ENCODE assay signal across 1 cellular context in the genomic region with DNA sequence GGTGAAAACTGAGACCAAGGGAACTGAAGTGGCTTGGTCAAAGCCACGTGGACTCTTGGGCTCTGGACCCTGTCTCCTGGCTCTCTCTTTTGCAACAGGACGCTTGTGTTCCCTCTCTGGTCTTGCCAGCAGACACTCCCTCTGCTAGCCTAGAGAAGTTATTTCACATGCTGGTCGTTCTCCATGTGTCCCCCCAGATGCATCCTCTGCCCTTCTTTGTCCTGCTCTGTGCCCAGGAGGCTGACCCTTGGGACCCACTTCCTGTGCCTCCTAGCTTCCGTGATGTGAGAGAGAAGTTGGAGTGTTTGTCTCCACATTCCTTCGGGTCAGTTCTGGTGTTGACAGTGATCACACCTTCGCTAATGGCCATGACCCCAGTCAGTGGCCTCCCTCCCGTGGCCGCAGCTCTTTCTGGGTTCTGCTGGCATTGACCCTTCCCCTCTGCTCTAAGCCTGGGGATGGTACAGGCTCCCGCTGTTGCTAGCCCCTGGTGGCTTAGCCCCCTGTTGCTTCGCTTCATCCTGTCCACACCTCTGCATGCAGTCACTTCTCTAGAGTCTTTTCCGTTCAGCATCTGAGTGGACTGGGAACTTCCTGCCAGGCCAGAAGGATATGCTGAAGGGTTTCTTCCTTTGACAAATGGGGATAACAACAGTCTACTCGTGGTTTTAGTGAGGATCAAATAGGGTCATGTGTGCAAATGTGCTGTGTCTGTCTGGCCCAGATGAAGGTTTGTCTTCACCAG.
TF ChIP-seq lines count a peak whose summit lies in the region.

No MANE protein-coding gene starts in this region.

TF ChIP-seq in HepG2, 621 proteins besides CTCF, POLR2A, EP300 and RAD21 (continued from another document and continues in another):
- TF ChIP-seq, protein P1, sequence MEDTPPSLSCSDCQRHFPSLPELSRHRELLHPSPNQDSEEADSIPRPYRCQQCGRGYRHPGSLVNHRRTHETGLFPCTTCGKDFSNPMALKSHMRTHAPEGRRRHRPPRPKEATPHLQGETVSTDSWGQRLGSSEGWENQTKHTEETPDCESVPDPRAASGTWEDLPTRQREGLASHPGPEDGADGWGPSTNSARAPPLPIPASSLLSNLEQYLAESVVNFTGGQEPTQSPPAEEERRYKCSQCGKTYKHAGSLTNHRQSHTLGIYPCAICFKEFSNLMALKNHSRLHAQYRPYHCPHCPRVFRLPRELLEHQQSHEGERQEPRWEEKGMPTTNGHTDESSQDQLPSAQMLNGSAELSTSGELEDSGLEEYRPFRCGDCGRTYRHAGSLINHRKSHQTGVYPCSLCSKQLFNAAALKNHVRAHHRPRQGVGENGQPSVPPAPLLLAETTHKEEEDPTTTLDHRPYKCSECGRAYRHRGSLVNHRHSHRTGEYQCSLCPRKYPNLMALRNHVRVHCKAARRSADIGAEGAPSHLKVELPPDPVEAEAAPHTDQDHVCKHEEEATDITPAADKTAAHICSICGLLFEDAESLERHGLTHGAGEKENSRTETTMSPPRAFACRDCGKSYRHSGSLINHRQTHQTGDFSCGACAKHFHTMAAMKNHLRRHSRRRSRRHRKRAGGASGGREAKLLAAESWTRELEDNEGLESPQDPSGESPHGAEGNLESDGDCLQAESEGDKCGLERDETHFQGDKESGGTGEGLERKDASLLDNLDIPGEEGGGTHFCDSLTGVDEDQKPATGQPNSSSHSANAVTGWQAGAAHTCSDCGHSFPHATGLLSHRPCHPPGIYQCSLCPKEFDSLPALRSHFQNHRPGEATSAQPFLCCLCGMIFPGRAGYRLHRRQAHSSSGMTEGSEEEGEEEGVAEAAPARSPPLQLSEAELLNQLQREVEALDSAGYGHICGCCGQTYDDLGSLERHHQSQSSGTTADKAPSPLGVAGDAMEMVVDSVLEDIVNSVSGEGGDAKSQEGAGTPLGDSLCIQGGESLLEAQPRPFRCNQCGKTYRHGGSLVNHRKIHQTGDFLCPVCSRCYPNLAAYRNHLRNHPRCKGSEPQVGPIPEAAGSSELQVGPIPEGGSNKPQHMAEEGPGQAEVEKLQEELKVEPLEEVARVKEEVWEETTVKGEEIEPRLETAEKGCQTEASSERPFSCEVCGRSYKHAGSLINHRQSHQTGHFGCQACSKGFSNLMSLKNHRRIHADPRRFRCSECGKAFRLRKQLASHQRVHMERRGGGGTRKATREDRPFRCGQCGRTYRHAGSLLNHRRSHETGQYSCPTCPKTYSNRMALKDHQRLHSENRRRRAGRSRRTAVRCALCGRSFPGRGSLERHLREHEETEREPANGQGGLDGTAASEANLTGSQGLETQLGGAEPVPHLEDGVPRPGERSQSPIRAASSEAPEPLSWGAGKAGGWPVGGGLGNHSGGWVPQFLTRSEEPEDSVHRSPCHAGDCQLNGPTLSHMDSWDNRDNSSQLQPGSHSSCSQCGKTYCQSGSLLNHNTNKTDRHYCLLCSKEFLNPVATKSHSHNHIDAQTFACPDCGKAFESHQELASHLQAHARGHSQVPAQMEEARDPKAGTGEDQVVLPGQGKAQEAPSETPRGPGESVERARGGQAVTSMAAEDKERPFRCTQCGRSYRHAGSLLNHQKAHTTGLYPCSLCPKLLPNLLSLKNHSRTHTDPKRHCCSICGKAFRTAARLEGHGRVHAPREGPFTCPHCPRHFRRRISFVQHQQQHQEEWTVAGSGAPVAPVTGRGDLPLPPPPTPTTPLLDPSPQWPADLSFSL (CRISPR knock-in tag; IDR thresholded peaks at IDR 0.05): no peak
- TF ChIP-seq, protein P2, sequence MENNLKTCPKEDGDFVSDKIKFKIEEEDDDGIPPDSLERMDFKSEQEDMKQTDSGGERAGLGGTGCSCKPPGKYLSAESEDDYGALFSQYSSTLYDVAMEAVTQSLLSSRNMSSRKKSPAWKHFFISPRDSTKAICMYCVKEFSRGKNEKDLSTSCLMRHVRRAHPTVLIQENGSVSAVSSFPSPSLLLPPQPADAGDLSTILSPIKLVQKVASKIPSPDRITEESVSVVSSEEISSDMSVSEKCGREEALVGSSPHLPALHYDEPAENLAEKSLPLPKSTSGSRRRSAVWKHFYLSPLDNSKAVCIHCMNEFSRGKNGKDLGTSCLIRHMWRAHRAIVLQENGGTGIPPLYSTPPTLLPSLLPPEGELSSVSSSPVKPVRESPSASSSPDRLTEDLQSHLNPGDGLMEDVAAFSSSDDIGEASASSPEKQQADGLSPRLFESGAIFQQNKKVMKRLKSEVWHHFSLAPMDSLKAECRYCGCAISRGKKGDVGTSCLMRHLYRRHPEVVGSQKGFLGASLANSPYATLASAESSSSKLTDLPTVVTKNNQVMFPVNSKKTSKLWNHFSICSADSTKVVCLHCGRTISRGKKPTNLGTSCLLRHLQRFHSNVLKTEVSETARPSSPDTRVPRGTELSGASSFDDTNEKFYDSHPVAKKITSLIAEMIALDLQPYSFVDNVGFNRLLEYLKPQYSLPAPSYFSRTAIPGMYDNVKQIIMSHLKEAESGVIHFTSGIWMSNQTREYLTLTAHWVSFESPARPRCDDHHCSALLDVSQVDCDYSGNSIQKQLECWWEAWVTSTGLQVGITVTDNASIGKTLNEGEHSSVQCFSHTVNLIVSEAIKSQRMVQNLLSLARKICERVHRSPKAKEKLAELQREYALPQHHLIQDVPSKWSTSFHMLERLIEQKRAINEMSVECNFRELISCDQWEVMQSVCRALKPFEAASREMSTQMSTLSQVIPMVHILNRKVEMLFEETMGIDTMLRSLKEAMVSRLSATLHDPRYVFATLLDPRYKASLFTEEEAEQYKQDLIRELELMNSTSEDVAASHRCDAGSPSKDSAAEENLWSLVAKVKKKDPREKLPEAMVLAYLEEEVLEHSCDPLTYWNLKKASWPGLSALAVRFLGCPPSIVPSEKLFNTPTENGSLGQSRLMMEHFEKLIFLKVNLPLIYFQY (CRISPR knock-in tag; IDR thresholded peaks at IDR 0.05; ENCODE audit: borderline replicate concordance): no peak
- TF ChIP-seq CCAR2 (optimal IDR thresholded peaks at IDR 0.05; ENCODE audit: low read depth, low read length) (no peak), LCORL (IDR thresholded peaks at IDR 0.05) (no peak), LCORL (CRISPR knock-in tag; IDR thresholded peaks at IDR 0.05) (no peak), SKI (IDR thresholded peaks at IDR 0.05; ENCODE audit: partially characterized antibody) (no peak), FOSL2 (CRISPR knock-in tag; IDR thresholded peaks at IDR 0.05) (peak; percentile 61; the same call in 1 of the 2 replicates), GATAD2A (CRISPR knock-in tag; IDR thresholded peaks at IDR 0.05) (peak; percentile 40; the same call in 1 of the 2 replicates), RFX3 (CRISPR knock-in tag; IDR thresholded peaks at IDR 0.05) (no peak), ZNF605 (CRISPR knock-in tag; IDR thresholded peaks at IDR 0.05) (no peak; the same call in 1 of the 2 replicates), SATB2 (CRISPR knock-in tag; IDR thresholded peaks at IDR 0.05) (no peak), ZNF292 (CRISPR knock-in tag; IDR thresholded peaks at IDR 0.05; ENCODE audit: borderline replicate concordance, low read depth) (0 out of 2 replicates have a peak, but pooled peaks have one; percentile 3), TBP (CRISPR knock-in tag; IDR thresholded peaks at IDR 0.05) (no peak), ZNF7 (CRISPR knock-in tag; IDR thresholded peaks at IDR 0.05) (no peak), ZNF24 (IDR thresholded peaks at IDR 0.05) (no peak), ZNF317 (CRISPR knock-in tag; IDR thresholded peaks at IDR 0.05) (0 out of 2 replicates have a peak, but pooled peaks have one; percentile 48), ZBTB20 (CRISPR knock-in tag; IDR thresholded peaks at IDR 0.05; ENCODE audit: borderline replicate concordance, low read depth) (no peak), REPIN1 (CRISPR knock-in tag; IDR thresholded peaks at IDR 0.05; ENCODE audit: borderline replicate concordance, low read depth) (no peak), ZNF101 (CRISPR knock-in tag; IDR thresholded peaks at IDR 0.05; ENCODE audit: borderline replicate concordance, low read depth) (no peak), TSC22D2 (CRISPR knock-in tag; IDR thresholded peaks at IDR 0.05; ENCODE audit: borderline replicate concordance) (no peak), MED8 (CRISPR knock-in tag; IDR thresholded peaks at IDR 0.05; ENCODE audit: insufficient replicate concordance) (no peak), ZNF572 (CRISPR knock-in tag; IDR thresholded peaks at IDR 0.05) (0 out of 2 replicates have a peak, but pooled peaks have one; percentile 29), KDM3A (CRISPR knock-in tag; IDR thresholded peaks at IDR 0.05; ENCODE audit: low read depth) (no peak), ZNF282 (IDR thresholded peaks at IDR 0.05; ENCODE audit: partially characterized antibody) (no peak), ZNF235 (CRISPR knock-in tag; IDR thresholded peaks at IDR 0.05; ENCODE audit: borderline replicate concordance) (peak; percentile 57; the same call in 1 of the 2 replicates), NKX3-1 (CRISPR knock-in tag; IDR thresholded peaks at IDR 0.05) (no peak), ZNF530 (CRISPR knock-in tag; IDR thresholded peaks at IDR 0.05; ENCODE audit: low read depth) (no peak), ZNF225 (CRISPR knock-in tag; IDR thresholded peaks at IDR 0.05) (peak; percentile 67), CEBPB (IDR thresholded peaks at IDR 0.05; ENCODE audit: borderline replicate concordance, low read depth, low read length) (no peak), HIVEP1 (CRISPR knock-in tag; IDR thresholded peaks at IDR 0.05) (no peak)
- TF ChIP-seq, protein P3, sequence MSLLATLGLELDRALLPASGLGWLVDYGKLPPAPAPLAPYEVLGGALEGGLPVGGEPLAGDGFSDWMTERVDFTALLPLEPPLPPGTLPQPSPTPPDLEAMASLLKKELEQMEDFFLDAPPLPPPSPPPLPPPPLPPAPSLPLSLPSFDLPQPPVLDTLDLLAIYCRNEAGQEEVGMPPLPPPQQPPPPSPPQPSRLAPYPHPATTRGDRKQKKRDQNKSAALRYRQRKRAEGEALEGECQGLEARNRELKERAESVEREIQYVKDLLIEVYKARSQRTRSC (CRISPR knock-in tag; IDR thresholded peaks at IDR 0.05; ENCODE audit: low read depth): no peak
- TF ChIP-seq, protein P4, sequence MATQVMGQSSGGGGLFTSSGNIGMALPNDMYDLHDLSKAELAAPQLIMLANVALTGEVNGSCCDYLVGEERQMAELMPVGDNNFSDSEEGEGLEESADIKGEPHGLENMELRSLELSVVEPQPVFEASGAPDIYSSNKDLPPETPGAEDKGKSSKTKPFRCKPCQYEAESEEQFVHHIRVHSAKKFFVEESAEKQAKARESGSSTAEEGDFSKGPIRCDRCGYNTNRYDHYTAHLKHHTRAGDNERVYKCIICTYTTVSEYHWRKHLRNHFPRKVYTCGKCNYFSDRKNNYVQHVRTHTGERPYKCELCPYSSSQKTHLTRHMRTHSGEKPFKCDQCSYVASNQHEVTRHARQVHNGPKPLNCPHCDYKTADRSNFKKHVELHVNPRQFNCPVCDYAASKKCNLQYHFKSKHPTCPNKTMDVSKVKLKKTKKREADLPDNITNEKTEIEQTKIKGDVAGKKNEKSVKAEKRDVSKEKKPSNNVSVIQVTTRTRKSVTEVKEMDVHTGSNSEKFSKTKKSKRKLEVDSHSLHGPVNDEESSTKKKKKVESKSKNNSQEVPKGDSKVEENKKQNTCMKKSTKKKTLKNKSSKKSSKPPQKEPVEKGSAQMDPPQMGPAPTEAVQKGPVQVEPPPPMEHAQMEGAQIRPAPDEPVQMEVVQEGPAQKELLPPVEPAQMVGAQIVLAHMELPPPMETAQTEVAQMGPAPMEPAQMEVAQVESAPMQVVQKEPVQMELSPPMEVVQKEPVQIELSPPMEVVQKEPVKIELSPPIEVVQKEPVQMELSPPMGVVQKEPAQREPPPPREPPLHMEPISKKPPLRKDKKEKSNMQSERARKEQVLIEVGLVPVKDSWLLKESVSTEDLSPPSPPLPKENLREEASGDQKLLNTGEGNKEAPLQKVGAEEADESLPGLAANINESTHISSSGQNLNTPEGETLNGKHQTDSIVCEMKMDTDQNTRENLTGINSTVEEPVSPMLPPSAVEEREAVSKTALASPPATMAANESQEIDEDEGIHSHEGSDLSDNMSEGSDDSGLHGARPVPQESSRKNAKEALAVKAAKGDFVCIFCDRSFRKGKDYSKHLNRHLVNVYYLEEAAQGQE (IDR thresholded peaks at IDR 0.05; ENCODE audit: borderline replicate concordance in 1 of 2, low read depth in 1 of 2, low read length in 2 of 2): no peak
- TF ChIP-seq, protein P5, sequence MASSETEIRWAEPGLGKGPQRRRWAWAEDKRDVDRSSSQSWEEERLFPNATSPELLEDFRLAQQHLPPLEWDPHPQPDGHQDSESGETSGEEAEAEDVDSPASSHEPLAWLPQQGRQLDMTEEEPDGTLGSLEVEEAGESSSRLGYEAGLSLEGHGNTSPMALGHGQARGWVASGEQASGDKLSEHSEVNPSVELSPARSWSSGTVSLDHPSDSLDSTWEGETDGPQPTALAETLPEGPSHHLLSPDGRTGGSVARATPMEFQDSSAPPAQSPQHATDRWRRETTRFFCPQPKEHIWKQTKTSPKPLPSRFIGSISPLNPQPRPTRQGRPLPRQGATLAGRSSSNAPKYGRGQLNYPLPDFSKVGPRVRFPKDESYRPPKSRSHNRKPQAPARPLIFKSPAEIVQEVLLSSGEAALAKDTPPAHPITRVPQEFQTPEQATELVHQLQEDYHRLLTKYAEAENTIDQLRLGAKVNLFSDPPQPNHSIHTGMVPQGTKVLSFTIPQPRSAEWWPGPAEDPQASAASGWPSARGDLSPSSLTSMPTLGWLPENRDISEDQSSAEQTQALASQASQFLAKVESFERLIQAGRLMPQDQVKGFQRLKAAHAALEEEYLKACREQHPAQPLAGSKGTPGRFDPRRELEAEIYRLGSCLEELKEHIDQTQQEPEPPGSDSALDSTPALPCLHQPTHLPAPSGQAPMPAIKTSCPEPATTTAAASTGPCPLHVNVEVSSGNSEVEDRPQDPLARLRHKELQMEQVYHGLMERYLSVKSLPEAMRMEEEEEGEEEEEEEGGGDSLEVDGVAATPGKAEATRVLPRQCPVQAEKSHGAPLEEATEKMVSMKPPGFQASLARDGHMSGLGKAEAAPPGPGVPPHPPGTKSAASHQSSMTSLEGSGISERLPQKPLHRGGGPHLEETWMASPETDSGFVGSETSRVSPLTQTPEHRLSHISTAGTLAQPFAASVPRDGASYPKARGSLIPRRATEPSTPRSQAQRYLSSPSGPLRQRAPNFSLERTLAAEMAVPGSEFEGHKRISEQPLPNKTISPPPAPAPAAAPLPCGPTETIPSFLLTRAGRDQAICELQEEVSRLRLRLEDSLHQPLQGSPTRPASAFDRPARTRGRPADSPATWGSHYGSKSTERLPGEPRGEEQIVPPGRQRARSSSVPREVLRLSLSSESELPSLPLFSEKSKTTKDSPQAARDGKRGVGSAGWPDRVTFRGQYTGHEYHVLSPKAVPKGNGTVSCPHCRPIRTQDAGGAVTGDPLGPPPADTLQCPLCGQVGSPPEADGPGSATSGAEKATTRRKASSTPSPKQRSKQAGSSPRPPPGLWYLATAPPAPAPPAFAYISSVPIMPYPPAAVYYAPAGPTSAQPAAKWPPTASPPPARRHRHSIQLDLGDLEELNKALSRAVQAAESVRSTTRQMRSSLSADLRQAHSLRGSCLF (CRISPR knock-in tag; IDR thresholded peaks at IDR 0.05; ENCODE audit: borderline replicate concordance): no peak
- TF ChIP-seq, protein P6, sequence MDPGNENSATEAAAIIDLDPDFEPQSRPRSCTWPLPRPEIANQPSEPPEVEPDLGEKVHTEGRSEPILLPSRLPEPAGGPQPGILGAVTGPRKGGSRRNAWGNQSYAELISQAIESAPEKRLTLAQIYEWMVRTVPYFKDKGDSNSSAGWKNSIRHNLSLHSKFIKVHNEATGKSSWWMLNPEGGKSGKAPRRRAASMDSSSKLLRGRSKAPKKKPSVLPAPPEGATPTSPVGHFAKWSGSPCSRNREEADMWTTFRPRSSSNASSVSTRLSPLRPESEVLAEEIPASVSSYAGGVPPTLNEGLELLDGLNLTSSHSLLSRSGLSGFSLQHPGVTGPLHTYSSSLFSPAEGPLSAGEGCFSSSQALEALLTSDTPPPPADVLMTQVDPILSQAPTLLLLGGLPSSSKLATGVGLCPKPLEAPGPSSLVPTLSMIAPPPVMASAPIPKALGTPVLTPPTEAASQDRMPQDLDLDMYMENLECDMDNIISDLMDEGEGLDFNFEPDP (CRISPR knock-in tag; conservative IDR thresholded peaks at IDR 0.05): no peak
